In genomic region chr7:17557305-17557704, GRCh38 we compare ENCODE assay signal across 18 cellular contexts.
DNase-seq lines count a peak whose midpoint lies in the region; ATAC-seq and TF ChIP-seq lines count a peak whose summit lies in the region.
"Had no signal": no experiment of that assay in that cellular context is flagged by ENCODE, and none has a peak within 500 bp of the region (broad histone marks: within the 10 kb centered on the region; RNA-seq: fewer than 3 reads in every experiment).

No MANE protein-coding gene starts in this region.

- H3K4me2 ChIP-seq in PC-3 (ENCODE audit: low read length) (peak overlapping the region; percentile 85), osteoblast (ENCODE audit: insufficient read depth, low read length) (peak overlapping the region; percentile 37)

- H3K36me3 ChIP-seq in ACC112 (ENCODE audit: insufficient read depth, low read length) (no peaks in the 10 kb centered on the region), PC-3 (ENCODE audit: low read depth, low read length) (no peaks in the 10 kb centered on the region), osteoblast (ENCODE audit: insufficient read depth, low read length) (no peaks in the 10 kb centered on the region)
- H3K36me3 ChIP-seq: upper lobe of left lung had no signal

- no peaks in the 10 kb centered on the region for H3K9me2 ChIP-seq in PC-3 (replicated peaks; ENCODE audit: low read length)

- peaks cover 12% of the 10 kb centered on the region for H3F3A ChIP-seq in PC-3 (ENCODE audit: low read length, unreplicated experiment)

- no peaks in the 10 kb centered on the region for H3K27me3 ChIP-seq in ACC112 (ENCODE audit: insufficient read depth, low read length)
- no peaks in the 10 kb centered on the region for H3K27me3 ChIP-seq in PC-3 (ENCODE audit: low read length)
- no peaks in the 10 kb centered on the region for H3K27me3 ChIP-seq in osteoblast (ENCODE audit: insufficient read depth, low read length)
- H3K27me3 ChIP-seq: upper lobe of left lung had no signal

- H4K20me1 ChIP-seq in PC-3 (ENCODE audit: low read length): no peaks in the 10 kb centered on the region
- H4K20me1 ChIP-seq in osteoblast (ENCODE audit: insufficient read depth, low read length): no peaks in the 10 kb centered on the region

- BruUV-seq in PC-3 (replicated peaks; lab: Mats Ljungman, UMichigan): no TSS peak

- peak; percentile 2; the same call in 1 of the 2 replicates for ATAC-seq in PC-3
- no peak for ATAC-seq in GM19467 (IDR thresholded peaks at IDR 0.05; ENCODE audit: unreplicated experiment)
- no peak for ATAC-seq in esophagus mucosa
- ATAC-seq: CD8-positive, alpha-beta T cell had no signal

- H3K79me2 ChIP-seq in ACC112 (ENCODE audit: control insufficient read depth, insufficient read depth, low read length, unreplicated experiment) (no peaks in the 10 kb centered on the region), PC-3 (ENCODE audit: low read length) (no peaks in the 10 kb centered on the region), osteoblast (ENCODE audit: insufficient read depth, low read length) (no peaks in the 10 kb centered on the region)

- peak; percentile 76 for DNase-seq in PC-3
- DNase-seq in fibroblast of mammary gland (ENCODE audit: low read depth): peak; percentile 81
- DNase-seq in osteoblast (ENCODE audit: insufficient read length, low spot score, missing footprints): no peak
- no peak for DNase-seq in NCI-H345 treated with DMSO at 0.1 percent for 48 hours (lab: John Stamatoyannopoulos, UW; ENCODE audit: unreplicated experiment)
- DNase-seq in DMS53 (lab: John Stamatoyannopoulos, UW): no peak
- DNase-seq: activated CD4-positive, CD25-positive, alpha-beta regulatory T cell treated with anti-CD3 and anti-CD28 coated beads, Interleukin-2, amount 50 U/mL, for 72 hours; activated effector memory CD4-positive, alpha-beta T cell treated with anti-CD3 and anti-CD28 coated beads, Interleukin-2, amount 50 U/mL, for 16 hours; CD8-positive, alpha-beta T cell; glutamatergic neuron; NCI-H1417 treated with DMSO at 0.1 percent for 48 hours; NCI-H748 treated with DMSO at 0.1 percent for 48 hours; OCI-M1; retina; stimulated activated naive CD4-positive, alpha-beta T cell treated with Interleukin-2 at 50 U/mL for 16 hours; upper lobe of left lung had no signal

- H2AFZ ChIP-seq in ACC112 (ENCODE audit: low read length, unreplicated experiment): no peak overlapping the region
- H2AFZ ChIP-seq in PC-3 (ENCODE audit: low read length): no peak overlapping the region
- no peak overlapping the region for H2AFZ ChIP-seq in osteoblast (ENCODE audit: low read length)

- H3K9me3 ChIP-seq in PC-3 (ENCODE audit: low read length): no peaks in the 10 kb centered on the region
- H3K9me3 ChIP-seq in osteoblast (ENCODE audit: low read depth, low read length): no peaks in the 10 kb centered on the region
- H3K9me3 ChIP-seq: upper lobe of left lung had no signal

- intact Hi-C loops in PC-3 (cut with micrococcal nuclease): loop anchor here (5.0 kb wide), 1 partner anchor 745 kb away; no protein-coding TSS in a partner anchor

- CTCF ChIA-PET in PC-3 (lab: Charles Lee): no interaction called here

- H3K4me1 ChIP-seq in ACC112 (ENCODE audit: control insufficient read depth, insufficient read depth, low read length, unreplicated experiment) (peaks cover 49% of the 10 kb centered on the region), PC-3 (ENCODE audit: insufficient read depth, low read length) (peaks cover 49% of the 10 kb centered on the region), osteoblast (ENCODE audit: insufficient read depth, low read length) (peaks cover 29% of the 10 kb centered on the region)

- peak overlapping the region; percentile 85 for H3K27ac ChIP-seq in ACC112 (ENCODE audit: low read depth, low read length)
- peak overlapping the region; percentile 99 for H3K27ac ChIP-seq in PC-3 (ENCODE audit: low read length)
- peak overlapping the region; percentile 61 for H3K27ac ChIP-seq in osteoblast (ENCODE audit: low read depth, low read length)

- TF ChIP-seq CTCF in PC-3 (conservative IDR thresholded peaks at IDR 0.05; ENCODE audit: low read depth, low read length): no peak
- no peak for TF ChIP-seq CTCF in fibroblast of mammary gland (conservative IDR thresholded peaks at IDR 0.05; ENCODE audit: control insufficient read depth, insufficient read depth, low read depth, low read length)
- no peak for TF ChIP-seq CTCF in osteoblast (IDR thresholded peaks at IDR 0.05; ENCODE audit: extremely low read depth, low read depth, low read length)

- peak overlapping the region; percentile 18 for H3K4me3 ChIP-seq in ACC112 (ENCODE audit: low read depth, low read length)
- H3K4me3 ChIP-seq in PC-3 (ENCODE audit: low read length): peak overlapping the region; percentile 44; the same call in 1 of the 2 replicates
- no peak overlapping the region for H3K4me3 ChIP-seq in fibroblast of mammary gland (ENCODE audit: control insufficient read depth, low read depth, low read length)
- no peak overlapping the region for H3K4me3 ChIP-seq in osteoblast (ENCODE audit: insufficient read depth, low read length)

- H3K9ac ChIP-seq in PC-3 (ENCODE audit: low read length): peak overlapping the region; percentile 68

- POLR2A ChIA-PET in PC-3 (lab: Charles Lee; ENCODE audit: unreplicated experiment): interaction anchor here (0.6 kb wide), 1 partner anchor 835 kb away, joined by 3 read pairs; no protein-coding TSS in a partner anchor

Comparison
In these comparisons a context has a peak if more than half of its experiments do, and no peak if none do; other contexts are left out.
1. H3K4me3 ChIP-seq: peak in ACC112 (single experiment) and PC-3 (single experiment); none in fibroblast of mammary gland (single experiment) and osteoblast (single experiment).
2. DNase-seq: peak in PC-3 (single experiment) and fibroblast of mammary gland (single experiment); none in osteoblast (single experiment), NCI-H345 treated with DMSO at 0.1 percent for 48 hours (single experiment) and DMS53 (single experiment).
3. Peak in every context shown above with its lines, with median percentiles within 50 percentile points of each other: H3K27ac ChIP-seq.